ENCODE assay signal across 19 cellular contexts in the genomic region with DNA sequence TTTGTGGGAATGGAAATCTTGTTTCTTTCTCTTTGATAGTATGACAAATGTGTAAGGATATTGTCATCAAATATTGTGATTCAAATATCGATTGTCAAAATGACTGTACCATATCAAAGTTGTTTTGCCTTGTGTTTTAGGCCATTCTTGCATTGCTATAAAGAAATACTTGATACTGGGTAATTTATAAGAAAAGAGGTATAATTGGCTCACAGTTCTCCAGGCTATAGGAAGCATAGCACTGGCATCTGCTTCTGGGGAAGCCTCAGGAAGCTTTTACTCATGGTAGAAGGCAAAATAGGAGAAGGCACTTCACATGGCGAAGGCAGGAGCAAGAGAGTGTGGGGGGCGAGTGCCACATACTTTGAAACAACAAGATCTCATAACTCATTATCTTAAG.
"Had no signal": no experiment of that assay in that cellular context is flagged by ENCODE, and none has a peak within 500 bp of the region (broad histone marks: within the 10 kb centered on the region; RNA-seq: fewer than 3 reads in every experiment).

No MANE protein-coding gene starts in this region.

- H3K9ac ChIP-seq: SK-N-SH had no signal

- DNase-seq: KBM-7, MG63, NCI-H1092, NCI-H1105 treated with DMSO at 0.1 percent for 48 hours, NCI-H1417 treated with DMSO at 0.1 percent for 48 hours, NCI-H146, NCI-H1694 treated with DMSO at 0.1 percent for 48 hours, NCI-H1930, NCI-H2081, NCI-H2107, NCI-H2227 treated with DMSO at 0.1 percent for 48 hours, NCI-H524 treated with DMSO at 0.1 percent for 48 hours, NCI-H69, NCI-H774, Right ventricle myocardium superior, RPMI8226, SIG-M5, SK-N-SH had no signal

- H3K4me3 ChIP-seq: MG63, SJSA1 had no signal

- H3K27me3 ChIP-seq: MG63, SJSA1 had no signal

- H3K9me3 ChIP-seq: MG63, SJSA1, SK-N-SH had no signal

- H3K27ac ChIP-seq: SJSA1 had no signal

- H3K4me2 ChIP-seq: SK-N-SH had no signal

- H3K4me1 ChIP-seq: SJSA1 had no signal

- H3K9me2 ChIP-seq: SK-N-SH had no signal
